Comparison of ENCODE assay signal across 34 cellular contexts in genomic region chr7:67426654-67427053, GRCh38.
"Had no signal": no experiment of that assay in that cellular context is flagged by ENCODE, and none has a peak within 500 bp of the region (broad histone marks: within the 10 kb centered on the region; RNA-seq: fewer than 3 reads in every experiment).

No MANE protein-coding gene starts in this region.

- H3K9me3 ChIP-seq: MG63 had no signal

- H3K36me3 ChIP-seq: MG63 had no signal

- DNase-seq: Karpas-422, Kasumi-1, MG63, MM.1S, MV-4-11, NCI-H1048, NCI-H1092, NCI-H1092 treated with DMSO at 0.1 percent for 48 hours, NCI-H1105, NCI-H1105 treated with DMSO at 0.1 percent for 48 hours, NCI-H1417, NCI-H1417 treated with DMSO at 0.1 percent for 48 hours, NCI-H1436, NCI-H1436 treated with DMSO at 0.1 percent for 48 hours, NCI-H146, NCI-H1694, NCI-H1694 treated with DMSO at 0.1 percent for 48 hours, NCI-H187, NCI-H187 treated with DMSO at 0.1 percent for 48 hours, NCI-H1930, NCI-H2029, NCI-H2029 treated with DMSO at 0.1 percent for 48 hours, NCI-H2081, NCI-H2081 treated with DMSO at 0.1 percent for 48 hours, NCI-H2107, NCI-H2171, NCI-H2171 treated with DMSO at 0.1 percent for 48 hours, NCI-H2227 treated with DMSO at 0.1 percent for 48 hours, NCI-H226, NCI-H345, NCI-H446, NCI-H446 treated with DMSO at 0.1 percent for 48 hours, NCI-H510A, NCI-H510A treated with DMSO at 0.1 percent for 48 hours had no signal

- H3K27me3 ChIP-seq: MG63 had no signal

- H3K4me3 ChIP-seq: MG63 had no signal
